ENCODE assay signal across 14 cellular contexts in the genomic region with DNA sequence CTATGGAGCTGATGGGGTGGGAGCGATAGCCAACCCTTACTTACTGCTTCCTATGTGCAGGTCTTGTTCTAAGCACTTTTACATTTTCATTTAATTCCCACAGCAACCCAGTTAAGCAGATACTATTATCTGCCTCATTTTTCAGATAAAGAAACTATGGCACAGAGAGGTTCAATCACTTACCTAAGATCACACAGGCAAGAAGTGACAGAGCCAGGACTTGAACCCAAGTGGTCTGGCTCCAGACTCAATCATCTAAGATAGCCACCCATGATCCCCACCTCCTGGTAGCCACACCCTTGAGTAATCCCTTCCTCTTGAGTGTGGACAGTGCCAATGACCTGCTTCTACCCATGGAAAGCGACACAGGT. TPM values are rescaled to one million over a fixed set of nuclear protein-coding genes. Genes with fewer than 3 reads are reported as not detected.
A peak's percentile ranks its signal among the peaks of the same experiment; 100 is the strongest.
DNase-seq lines count a peak whose midpoint lies in the region; ATAC-seq and TF ChIP-seq lines count a peak whose summit lies in the region.
"Had no signal": no experiment of that assay in that cellular context is flagged by ENCODE, and none has a peak within 500 bp of the region (broad histone marks: within the 10 kb centered on the region; RNA-seq: fewer than 3 reads in every experiment).

No MANE protein-coding gene starts in this region.

- DNase-seq in right cardiac atrium (no peak), Right ventricle myocardium superior (no peak), colonic mucosa (peak; percentile 10), vagina (ENCODE audit: extremely low spot score in 2 of 2) (no peak), NCI-H128 (lab: John Stamatoyannopoulos, UW; ENCODE audit: unreplicated experiment) (no peak)
- DNase-seq: activated CD4-positive, alpha-beta T cell treated with anti-CD3 and anti-CD28 coated beads, Interleukin-2, amount 50 U/mL, for 4 hours; activated naive CD4-positive, alpha-beta T cell treated with anti-CD3 and anti-CD28 coated beads for 36 hours; kidney; stimulated activated CD4-positive, alpha-beta T cell treated with anti-CD3 and anti-CD28 coated beads, Interleukin-4, amount 100 ng/mL, for 24 hours had no signal

- no peak for TF ChIP-seq CTCF in colonic mucosa (IDR thresholded peaks at IDR 0.05)
- no peak for TF ChIP-seq CTCF in neutrophil (IDR thresholded peaks at IDR 0.05)
- no peak for TF ChIP-seq CTCF in vagina (IDR thresholded peaks at IDR 0.05)

- no peak for ATAC-seq in right cardiac atrium
- no peak for ATAC-seq in Right ventricle myocardium superior (ENCODE audit: poor library complexity)
- ATAC-seq in HG02571 (IDR thresholded peaks at IDR 0.05; ENCODE audit: unreplicated experiment): no peak
- ATAC-seq in GM21423 (IDR thresholded peaks at IDR 0.05; ENCODE audit: unreplicated experiment): no peak

- H3K4me1 ChIP-seq in right cardiac atrium (ENCODE audit: control insufficient read depth, insufficient read depth, low read length) (peaks cover 14% of the 10 kb centered on the region), colonic mucosa (no peaks in the 10 kb centered on the region), neutrophil (ENCODE audit: control insufficient read depth in 1 of 2, insufficient read depth in 1 of 2, low read depth in 1 of 2, low read length in 1 of 2) (peaks cover 74 to 78% of the 10 kb centered on the region in 2 experiments), vagina (peaks cover 16% of the 10 kb centered on the region)

- no peak overlapping the region for H3K4me3 ChIP-seq in right cardiac atrium (ENCODE audit: low read length)
- no peak overlapping the region for H3K4me3 ChIP-seq in colonic mucosa
- H3K4me3 ChIP-seq in neutrophil (ENCODE audit: low read depth in 1 of 2, low read length in 1 of 2): peak overlapping the region; percentile 46 to 52
- no peak overlapping the region for H3K4me3 ChIP-seq in vagina
- H3K4me3 ChIP-seq: SJCRH30, thoracic aorta had no signal

- H3K27ac ChIP-seq in right cardiac atrium (ENCODE audit: low read length) (peak overlapping the region; percentile 89), colonic mucosa (peak overlapping the region; percentile 72), neutrophil (peak overlapping the region; percentile 99), vagina (peak overlapping the region; percentile 50)
- H3K27ac ChIP-seq: SJCRH30 had no signal

- peak overlapping the region in 1 of 2 donors; percentile 27 for H3K9ac ChIP-seq in colonic mucosa (ENCODE audit: low read depth in 2 of 2, low read length in 2 of 2)

- H3K36me3 ChIP-seq in colonic mucosa (no peaks in the 10 kb centered on the region), neutrophil (peaks cover 17% of the 10 kb centered on the region), vagina (peaks cover 0 to under 1% of the 10 kb centered on the region in 2 donors)
- H3K36me3 ChIP-seq: SJCRH30 had no signal

- intact Hi-C loops in right cardiac atrium (cut with DNase I) (no loop called here), Right ventricle myocardium superior (cut with DNase I) (no loop called here), colonic mucosa (cut with DNase I) (no loop called here), vagina (cut with DNase I) (no loop called here)

- no peaks in the 10 kb centered on the region for H3K27me3 ChIP-seq in right cardiac atrium (ENCODE audit: control insufficient read depth, insufficient read depth)
- no peaks in the 10 kb centered on the region for H3K27me3 ChIP-seq in colonic mucosa
- no peaks in the 10 kb centered on the region for H3K27me3 ChIP-seq in neutrophil
- no peaks in the 10 kb centered on the region for H3K27me3 ChIP-seq in vagina
- H3K27me3 ChIP-seq: SJCRH30 had no signal

- WGBS in right cardiac atrium: 83% methylated on average over 2 of the region's 2 CpGs

- no peaks in the 10 kb centered on the region for H3K9me3 ChIP-seq in right cardiac atrium (ENCODE audit: control insufficient read depth, low read length)
- no peaks in the 10 kb centered on the region for H3K9me3 ChIP-seq in colonic mucosa
- no peaks in the 10 kb centered on the region for H3K9me3 ChIP-seq in neutrophil
- no peaks in the 10 kb centered on the region for H3K9me3 ChIP-seq in vagina
- H3K9me3 ChIP-seq: SJCRH30, thoracic aorta had no signal

- no peak for TF ChIP-seq POLR2A in vagina (IDR thresholded peaks at IDR 0.05)

RNA-seq across cellular contexts. Expression of gene IFNAR1, which starts 23.2 kb away (rescaled TPM):
- total RNA-seq in right cardiac atrium: 10 to 100 TPM; 24.0 to 28.7 (median 26.5) TPM
- 9.6 TPM for polyA plus RNA-seq in right cardiac atrium
- 27.8 TPM for total RNA-seq in Right ventricle myocardium superior
- 10 to 100 TPM; 32.3 to 62.2 TPM for total RNA-seq in colonic mucosa
- total RNA-seq in vagina: 20.4 TPM

RNA-seq across cellular contexts. Expression of gene IL10RB, which starts 35.5 kb away (rescaled TPM):
- total RNA-seq in right cardiac atrium (10 to 100 TPM in 3 of 4 donors, 1 to 10 TPM in 1; 9.8 to 11.9 (median 11.3) TPM), Right ventricle myocardium superior (8.8 TPM), colonic mucosa (10 to 100 TPM; 48.0 to 86.3 TPM), vagina (31.7 TPM)
- polyA plus RNA-seq in right cardiac atrium: 11.6 TPM

Comparison
In these comparisons a context has a peak if more than half of its experiments do, and no peak if none do; other contexts are left out.
1. H3K4me3 ChIP-seq: peak in neutrophil (2 of 2); none in right cardiac atrium (single experiment), colonic mucosa (single experiment) and vagina (0 of 2).
2. Peak in every context shown above with its lines, with median percentiles within 50 percentile points of each other: H3K27ac ChIP-seq.